1 cellular context compared by ENCODE assay signal in genomic region chr10:3241128-3242057, GRCh38.
TF ChIP-seq lines count a peak whose summit lies in the region.

No MANE protein-coding gene starts in this region.

TF ChIP-seq in IMR-90, 13 proteins besides CTCF, POLR2A, EP300 and RAD21:
- no peak for TF ChIP-seq CHD1 (IDR thresholded peaks at IDR 0.05; ENCODE audit: low read depth, low read length)
- no peak for TF ChIP-seq CEBPB (IDR thresholded peaks at IDR 0.05; ENCODE audit: low read depth, low read length)
- no peak for TF ChIP-seq MAZ (IDR thresholded peaks at IDR 0.05; ENCODE audit: borderline replicate concordance, low read depth, low read length)
- no peak for TF ChIP-seq RCOR1 (IDR thresholded peaks at IDR 0.05; ENCODE audit: insufficient replicate concordance, low read length)
- TF ChIP-seq USF2 (IDR thresholded peaks at IDR 0.05; ENCODE audit: low read depth, low read length), result no peak
- no peak for TF ChIP-seq FOS (IDR thresholded peaks at IDR 0.05; ENCODE audit: low read depth, low read length)
- TF ChIP-seq BHLHE40 (IDR thresholded peaks at IDR 0.05; ENCODE audit: low read depth, low read length), result no peak
- TF ChIP-seq SMC3 (IDR thresholded peaks at IDR 0.05; ENCODE audit: low read depth, low read length), result no peak
- no peak for TF ChIP-seq MXI1 (IDR thresholded peaks at IDR 0.05; ENCODE audit: borderline replicate concordance, low read depth, low read length)
- no peak for TF ChIP-seq RFX5 (IDR thresholded peaks at IDR 0.05; ENCODE audit: low read depth, low read length)
- TF ChIP-seq MAFK (IDR thresholded peaks at IDR 0.05; ENCODE audit: low read depth, low read length), result no peak
TF ChIP-seq in IMR-90: peak in this region for 0.
